1 cellular context compared by ENCODE assay signal in genomic region chr2:164613321-164613982, GRCh38.
A peak's percentile ranks its signal among the peaks of the same experiment; 100 is the strongest.
TF ChIP-seq lines count a peak whose summit lies in the region.

No MANE protein-coding gene starts in this region.

TF ChIP-seq in HepG2, 621 proteins besides CTCF, POLR2A, EP300 and RAD21 (continued from another document and continues in another):
- TF ChIP-seq ZNF292 (CRISPR knock-in tag; IDR thresholded peaks at IDR 0.05; ENCODE audit: borderline replicate concordance, low read depth) (no peak), ZNF790 (CRISPR knock-in tag; IDR thresholded peaks at IDR 0.05; ENCODE audit: borderline replicate concordance) (no peak), ZNF317 (CRISPR knock-in tag; IDR thresholded peaks at IDR 0.05) (no peak), ZNF597 (CRISPR knock-in tag; IDR thresholded peaks at IDR 0.05) (no peak), ZNF670 (CRISPR knock-in tag; IDR thresholded peaks at IDR 0.05; ENCODE audit: borderline replicate concordance) (peak; percentile 30; the same call in 1 of the 2 replicates), NFE2L2 (IDR thresholded peaks at IDR 0.05; ENCODE audit: low read length) (no peak), SALL1 (CRISPR knock-in tag; IDR thresholded peaks at IDR 0.05) (peak; percentile 58; the same call in 1 of the 2 replicates), FOXP1 (IDR thresholded peaks at IDR 0.05) (no peak), FOXP1 (CRISPR knock-in tag; IDR thresholded peaks at IDR 0.05) (peak; percentile 45; the same call in 1 of the 2 replicates), ATF7 (IDR thresholded peaks at IDR 0.05) (no peak), ATF7 (CRISPR knock-in tag; IDR thresholded peaks at IDR 0.05) (no peak), ZNF710 (CRISPR knock-in tag; IDR thresholded peaks at IDR 0.05; ENCODE audit: borderline replicate concordance) (no peak), TMF1 (CRISPR knock-in tag; IDR thresholded peaks at IDR 0.05; ENCODE audit: low read depth) (no peak), SKI (IDR thresholded peaks at IDR 0.05; ENCODE audit: partially characterized antibody) (no peak), ZNF850 (CRISPR knock-in tag; conservative IDR thresholded peaks at IDR 0.05) (no peak), DRAP1 (CRISPR knock-in tag; IDR thresholded peaks at IDR 0.05) (no peak), KLF9 (CRISPR knock-in tag; IDR thresholded peaks at IDR 0.05; ENCODE audit: low read depth) (no peak), IRF2 (CRISPR knock-in tag; IDR thresholded peaks at IDR 0.05) (no peak), ZNF598 (CRISPR knock-in tag; IDR thresholded peaks at IDR 0.05; ENCODE audit: borderline replicate concordance) (no peak), ZNF160 (CRISPR knock-in tag; IDR thresholded peaks at IDR 0.05) (no peak), FIP1L1 (IDR thresholded peaks at IDR 0.05; ENCODE audit: borderline replicate concordance, insufficient read depth, low read depth, low read length) (no peak), ARNTL (CRISPR knock-in tag; IDR thresholded peaks at IDR 0.05) (no peak), ZNF609 (CRISPR knock-in tag; IDR thresholded peaks at IDR 0.05; ENCODE audit: borderline replicate concordance) (peak; percentile 48; the same call in 1 of the 2 replicates), TEAD3 (CRISPR knock-in tag; optimal IDR thresholded peaks at IDR 0.05; ENCODE audit: borderline replicate concordance) (peak; percentile 15), SAP130 (CRISPR knock-in tag; IDR thresholded peaks at IDR 0.05; ENCODE audit: low read depth) (no peak), BCL6 (CRISPR knock-in tag; IDR thresholded peaks at IDR 0.05) (peak; percentile 41; the same call in 1 of the 2 replicates), NFIC (IDR thresholded peaks at IDR 0.05; ENCODE audit: low read length) (peak; percentile 32; the same call in 1 of the 2 replicates), ZBTB44 (CRISPR knock-in tag; IDR thresholded peaks at IDR 0.05) (no peak), MAZ (IDR thresholded peaks at IDR 0.05; ENCODE audit: borderline replicate concordance, low read depth, low read length) (no peak), MAZ (CRISPR knock-in tag; IDR thresholded peaks at IDR 0.05; ENCODE audit: low read depth) (no peak), ZNF788 (CRISPR knock-in tag; IDR thresholded peaks at IDR 0.05; ENCODE audit: borderline replicate concordance) (no peak), ZNF431 (CRISPR knock-in tag; IDR thresholded peaks at IDR 0.05; ENCODE audit: borderline replicate concordance, low read depth) (no peak), ZNF501 (CRISPR knock-in tag; IDR thresholded peaks at IDR 0.05) (no peak), ZNF503 (CRISPR knock-in tag; IDR thresholded peaks at IDR 0.05) (peak; percentile 38; the same call in 1 of the 2 replicates), HDAC6 (IDR thresholded peaks at IDR 0.05; ENCODE audit: low read depth, low read length) (no peak), KMT2B (CRISPR knock-in tag; IDR thresholded peaks at IDR 0.05) (no peak), HNRNPLL (IDR thresholded peaks at IDR 0.05; ENCODE audit: low read depth, low read length, poor library complexity, severe bottlenecking) (no peak), ZNF510 (CRISPR knock-in tag; IDR thresholded peaks at IDR 0.05; ENCODE audit: low read depth) (no peak), NCOA2 (CRISPR knock-in tag; IDR thresholded peaks at IDR 0.05) (0 out of 2 replicates have a peak, but pooled peaks have one; percentile 30), ZNF552 (CRISPR knock-in tag; IDR thresholded peaks at IDR 0.05; ENCODE audit: borderline replicate concordance) (no peak), BHLHE40 (IDR thresholded peaks at IDR 0.05; ENCODE audit: low read length) (no peak), SMAD3 (CRISPR knock-in tag; IDR thresholded peaks at IDR 0.05) (no peak), ARNT (IDR thresholded peaks at IDR 0.05) (no peak), SOX13 (IDR thresholded peaks at IDR 0.05) (no peak), SOX13 (CRISPR knock-in tag; conservative IDR thresholded peaks at IDR 0.05 in 1 of 2, IDR thresholded peaks at IDR 0.05 in 1 of 2) (peak in 1 of 2 experiments; percentile 69; a peak in 2 of 4 replicates)
- TF ChIP-seq, protein P1, sequence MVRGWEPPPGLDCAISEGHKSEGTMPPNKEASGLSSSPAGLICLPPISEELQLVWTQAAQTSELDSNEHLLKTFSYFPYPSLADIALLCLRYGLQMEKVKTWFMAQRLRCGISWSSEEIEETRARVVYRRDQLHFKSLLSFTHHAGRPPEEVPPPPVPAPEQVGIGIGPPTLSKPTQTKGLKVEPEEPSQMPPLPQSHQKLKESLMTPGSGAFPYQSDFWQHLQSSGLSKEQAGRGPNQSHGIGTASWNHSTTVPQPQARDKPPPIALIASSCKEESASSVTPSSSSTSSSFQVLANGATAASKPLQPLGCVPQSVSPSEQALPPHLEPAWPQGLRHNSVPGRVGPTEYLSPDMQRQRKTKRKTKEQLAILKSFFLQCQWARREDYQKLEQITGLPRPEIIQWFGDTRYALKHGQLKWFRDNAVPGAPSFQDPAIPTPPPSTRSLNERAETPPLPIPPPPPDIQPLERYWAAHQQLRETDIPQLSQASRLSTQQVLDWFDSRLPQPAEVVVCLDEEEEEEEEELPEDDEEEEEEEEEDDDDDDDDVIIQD (CRISPR knock-in tag; IDR thresholded peaks at IDR 0.05; ENCODE audit: low read depth) = no peak
- TF ChIP-seq, protein P2, sequence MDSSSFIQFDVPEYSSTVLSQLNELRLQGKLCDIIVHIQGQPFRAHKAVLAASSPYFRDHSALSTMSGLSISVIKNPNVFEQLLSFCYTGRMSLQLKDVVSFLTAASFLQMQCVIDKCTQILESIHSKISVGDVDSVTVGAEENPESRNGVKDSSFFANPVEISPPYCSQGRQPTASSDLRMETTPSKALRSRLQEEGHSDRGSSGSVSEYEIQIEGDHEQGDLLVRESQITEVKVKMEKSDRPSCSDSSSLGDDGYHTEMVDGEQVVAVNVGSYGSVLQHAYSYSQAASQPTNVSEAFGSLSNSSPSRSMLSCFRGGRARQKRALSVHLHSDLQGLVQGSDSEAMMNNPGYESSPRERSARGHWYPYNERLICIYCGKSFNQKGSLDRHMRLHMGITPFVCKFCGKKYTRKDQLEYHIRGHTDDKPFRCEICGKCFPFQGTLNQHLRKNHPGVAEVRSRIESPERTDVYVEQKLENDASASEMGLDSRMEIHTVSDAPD (CRISPR knock-in tag; IDR thresholded peaks at IDR 0.05) = no peak
- TF ChIP-seq, protein P3, sequence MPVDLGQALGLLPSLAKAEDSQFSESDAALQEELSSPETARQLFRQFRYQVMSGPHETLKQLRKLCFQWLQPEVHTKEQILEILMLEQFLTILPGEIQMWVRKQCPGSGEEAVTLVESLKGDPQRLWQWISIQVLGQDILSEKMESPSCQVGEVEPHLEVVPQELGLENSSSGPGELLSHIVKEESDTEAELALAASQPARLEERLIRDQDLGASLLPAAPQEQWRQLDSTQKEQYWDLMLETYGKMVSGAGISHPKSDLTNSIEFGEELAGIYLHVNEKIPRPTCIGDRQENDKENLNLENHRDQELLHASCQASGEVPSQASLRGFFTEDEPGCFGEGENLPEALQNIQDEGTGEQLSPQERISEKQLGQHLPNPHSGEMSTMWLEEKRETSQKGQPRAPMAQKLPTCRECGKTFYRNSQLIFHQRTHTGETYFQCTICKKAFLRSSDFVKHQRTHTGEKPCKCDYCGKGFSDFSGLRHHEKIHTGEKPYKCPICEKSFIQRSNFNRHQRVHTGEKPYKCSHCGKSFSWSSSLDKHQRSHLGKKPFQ (CRISPR knock-in tag; IDR thresholded peaks at IDR 0.05; ENCODE audit: insufficient replicate concordance) = no peak
- TF ChIP-seq, protein P4, sequence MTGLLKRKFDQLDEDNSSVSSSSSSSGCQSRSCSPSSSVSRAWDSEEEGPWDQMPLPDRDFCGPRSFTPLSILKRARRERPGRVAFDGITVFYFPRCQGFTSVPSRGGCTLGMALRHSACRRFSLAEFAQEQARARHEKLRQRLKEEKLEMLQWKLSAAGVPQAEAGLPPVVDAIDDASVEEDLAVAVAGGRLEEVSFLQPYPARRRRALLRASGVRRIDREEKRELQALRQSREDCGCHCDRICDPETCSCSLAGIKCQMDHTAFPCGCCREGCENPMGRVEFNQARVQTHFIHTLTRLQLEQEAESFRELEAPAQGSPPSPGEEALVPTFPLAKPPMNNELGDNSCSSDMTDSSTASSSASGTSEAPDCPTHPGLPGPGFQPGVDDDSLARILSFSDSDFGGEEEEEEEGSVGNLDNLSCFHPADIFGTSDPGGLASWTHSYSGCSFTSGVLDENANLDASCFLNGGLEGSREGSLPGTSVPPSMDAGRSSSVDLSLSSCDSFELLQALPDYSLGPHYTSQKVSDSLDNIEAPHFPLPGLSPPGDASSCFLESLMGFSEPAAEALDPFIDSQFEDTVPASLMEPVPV (CRISPR knock-in tag; IDR thresholded peaks at IDR 0.05) = no peak
